In genomic region chr11:78337554-78337924, GRCh38 we compare ENCODE assay signal across 14 cellular contexts.
"Had no signal": no experiment of that assay in that cellular context is flagged by ENCODE, and none has a peak within 500 bp of the region (broad histone marks: within the 10 kb centered on the region; RNA-seq: fewer than 3 reads in every experiment).

No MANE protein-coding gene starts in this region.

- H3K4me3 ChIP-seq: pancreas, stomach, tibial nerve, vagina had no signal

- H3K27ac Mint-ChIP-seq: activated CD8-positive, alpha-beta T cell treated with anti-CD3 and anti-CD28 coated beads for 36 hours; activated naive CD4-positive, alpha-beta T cell treated with anti-CD3 and anti-CD28 coated beads, Interleukin-2, amount 50 U/mL, for 72 hours had no signal

- H3K4me3 Mint-ChIP-seq: activated CD8-positive, alpha-beta T cell treated with anti-CD3 and anti-CD28 coated beads for 36 hours; neural crest cell had no signal

- H3K9me3 Mint-ChIP-seq: activated CD8-positive, alpha-beta T cell treated with anti-CD3 and anti-CD28 coated beads for 36 hours had no signal

- H3K27me3 ChIP-seq: pancreas, stomach, tibial nerve, vagina had no signal

- H3K27ac ChIP-seq: pancreas, vagina had no signal

- H3K9me3 ChIP-seq: stomach, tibial nerve, vagina had no signal

- H3K36me3 ChIP-seq: pancreas, stomach, tibial nerve, vagina had no signal

- DNase-seq: activated CD8-positive, alpha-beta T cell treated with anti-CD3 and anti-CD28 coated beads for 36 hours; activated effector memory CD4-positive, alpha-beta T cell treated with Interleukin-2 at 50 U/mL for 16 hours; amniotic stem cell; kidney; left ventricle myocardium superior; pancreas; stimulated activated CD4-positive, alpha-beta T cell treated with anti-CD3 and anti-CD28 coated beads, Interleukin-15, amount 100 ng/mL, for 24 hours; stimulated activated CD4-positive, alpha-beta T cell treated with anti-CD3 and anti-CD28 coated beads, Interleukin-4, amount 100 ng/mL, for 24 hours; stomach; T1000 had no signal
